ENCODE assay signal across 1 cellular context in the genomic region with DNA sequence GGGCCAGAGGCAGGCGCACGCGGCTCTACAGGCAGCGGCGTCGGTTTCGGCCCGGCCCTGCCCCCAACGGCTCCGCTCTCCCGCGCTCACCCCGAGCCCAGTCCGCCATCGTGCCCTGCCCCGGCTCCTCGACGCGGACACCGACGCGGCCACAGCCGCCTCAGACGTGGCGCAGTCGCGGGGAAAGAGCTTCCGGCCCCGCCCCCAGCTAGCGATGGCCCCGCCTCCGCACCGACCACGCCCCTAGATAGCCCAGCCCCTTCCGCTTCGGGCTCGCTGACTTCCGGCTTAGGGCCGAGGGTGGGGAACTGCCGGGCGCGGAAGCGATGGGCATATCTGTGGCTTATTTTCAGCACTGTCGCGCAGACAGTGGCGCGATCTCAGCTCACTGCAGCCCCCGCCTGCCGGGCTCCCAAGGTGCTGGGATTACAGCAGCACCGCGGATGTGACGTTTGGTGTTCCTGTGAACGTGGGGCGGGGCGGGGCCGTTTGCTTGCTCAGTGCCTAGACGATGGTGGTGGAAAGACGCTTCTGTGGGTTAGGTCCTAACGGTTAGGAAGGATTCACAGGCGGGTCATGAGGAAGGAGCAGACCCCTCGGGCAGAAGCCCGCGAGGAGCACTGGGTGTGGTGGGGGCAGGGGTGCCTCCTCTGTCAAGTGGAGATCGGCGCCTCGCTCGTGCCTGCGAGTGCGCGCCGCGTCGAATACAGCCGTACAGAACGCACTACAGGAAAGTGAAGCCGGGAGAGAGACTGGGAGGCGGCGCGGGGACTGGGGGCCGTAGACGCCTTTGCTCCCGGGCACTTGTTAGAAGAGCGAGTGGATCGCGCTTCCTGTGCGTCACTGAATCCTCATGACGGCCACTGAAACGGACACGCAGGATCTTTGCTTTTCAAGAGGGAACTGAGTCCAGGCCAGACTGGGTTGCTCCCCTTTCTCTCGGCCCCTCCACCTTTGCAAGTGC.
TF ChIP-seq lines count a peak whose summit lies in the region.

A gene with protein sequence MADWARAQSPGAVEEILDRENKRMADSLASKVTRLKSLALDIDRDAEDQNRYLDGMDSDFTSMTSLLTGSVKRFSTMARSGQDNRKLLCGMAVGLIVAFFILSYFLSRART (minus strand): TSS at position 187 of the 964 bp plus-strand sequence. CDS start 78 bp downstream, at position 109.
A gene (plus strand): TSS at position 496 of the 964 bp plus-strand sequence. CDS start 1,147 bp downstream, outside the sequence.

TF ChIP-seq in K562, 482 proteins besides CTCF, POLR2A, EP300 and RAD21 (continued from another document and continues in another):
- TF ChIP-seq, protein P1, sequence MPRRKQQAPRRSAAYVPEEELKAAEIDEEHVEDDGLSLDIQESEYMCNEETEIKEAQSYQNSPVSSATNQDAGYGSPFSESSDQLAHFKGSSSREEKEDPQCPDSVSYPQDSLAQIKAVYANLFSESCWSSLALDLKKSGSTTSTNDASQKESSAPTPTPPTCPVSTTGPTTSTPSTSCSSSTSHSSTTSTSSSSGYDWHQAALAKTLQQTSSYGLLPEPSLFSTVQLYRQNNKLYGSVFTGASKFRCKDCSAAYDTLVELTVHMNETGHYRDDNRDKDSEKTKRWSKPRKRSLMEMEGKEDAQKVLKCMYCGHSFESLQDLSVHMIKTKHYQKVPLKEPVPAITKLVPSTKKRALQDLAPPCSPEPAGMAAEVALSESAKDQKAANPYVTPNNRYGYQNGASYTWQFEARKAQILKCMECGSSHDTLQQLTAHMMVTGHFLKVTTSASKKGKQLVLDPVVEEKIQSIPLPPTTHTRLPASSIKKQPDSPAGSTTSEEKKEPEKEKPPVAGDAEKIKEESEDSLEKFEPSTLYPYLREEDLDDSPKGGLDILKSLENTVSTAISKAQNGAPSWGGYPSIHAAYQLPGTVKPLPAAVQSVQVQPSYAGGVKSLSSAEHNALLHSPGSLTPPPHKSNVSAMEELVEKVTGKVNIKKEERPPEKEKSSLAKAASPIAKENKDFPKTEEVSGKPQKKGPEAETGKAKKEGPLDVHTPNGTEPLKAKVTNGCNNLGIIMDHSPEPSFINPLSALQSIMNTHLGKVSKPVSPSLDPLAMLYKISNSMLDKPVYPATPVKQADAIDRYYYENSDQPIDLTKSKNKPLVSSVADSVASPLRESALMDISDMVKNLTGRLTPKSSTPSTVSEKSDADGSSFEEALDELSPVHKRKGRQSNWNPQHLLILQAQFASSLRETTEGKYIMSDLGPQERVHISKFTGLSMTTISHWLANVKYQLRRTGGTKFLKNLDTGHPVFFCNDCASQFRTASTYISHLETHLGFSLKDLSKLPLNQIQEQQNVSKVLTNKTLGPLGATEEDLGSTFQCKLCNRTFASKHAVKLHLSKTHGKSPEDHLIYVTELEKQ (CRISPR knock-in tag; IDR thresholded peaks at IDR 0.05), result no peak
- TF ChIP-seq, protein P2, sequence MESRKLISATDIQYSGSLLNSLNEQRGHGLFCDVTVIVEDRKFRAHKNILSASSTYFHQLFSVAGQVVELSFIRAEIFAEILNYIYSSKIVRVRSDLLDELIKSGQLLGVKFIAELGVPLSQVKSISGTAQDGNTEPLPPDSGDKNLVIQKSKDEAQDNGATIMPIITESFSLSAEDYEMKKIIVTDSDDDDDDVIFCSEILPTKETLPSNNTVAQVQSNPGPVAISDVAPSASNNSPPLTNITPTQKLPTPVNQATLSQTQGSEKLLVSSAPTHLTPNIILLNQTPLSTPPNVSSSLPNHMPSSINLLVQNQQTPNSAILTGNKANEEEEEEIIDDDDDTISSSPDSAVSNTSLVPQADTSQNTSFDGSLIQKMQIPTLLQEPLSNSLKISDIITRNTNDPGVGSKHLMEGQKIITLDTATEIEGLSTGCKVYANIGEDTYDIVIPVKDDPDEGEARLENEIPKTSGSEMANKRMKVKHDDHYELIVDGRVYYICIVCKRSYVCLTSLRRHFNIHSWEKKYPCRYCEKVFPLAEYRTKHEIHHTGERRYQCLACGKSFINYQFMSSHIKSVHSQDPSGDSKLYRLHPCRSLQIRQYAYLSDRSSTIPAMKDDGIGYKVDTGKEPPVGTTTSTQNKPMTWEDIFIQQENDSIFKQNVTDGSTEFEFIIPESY (CRISPR knock-in tag; IDR thresholded peaks at IDR 0.05), result 0 out of 2 replicates have a peak, but pooled peaks have one; percentile 11
- TF ChIP-seq ZFP30 (CRISPR knock-in tag; IDR thresholded peaks at IDR 0.05; ENCODE audit: borderline replicate concordance) (no peak), ZNF57 (CRISPR knock-in tag; IDR thresholded peaks at IDR 0.05) (no peak), ZNF778 (CRISPR knock-in tag; IDR thresholded peaks at IDR 0.05) (no peak), NFIX (CRISPR knock-in tag; IDR thresholded peaks at IDR 0.05; ENCODE audit: low read depth) (no peak), ZNF133 (CRISPR knock-in tag; IDR thresholded peaks at IDR 0.05) (no peak), ZFPM2 (CRISPR knock-in tag; IDR thresholded peaks at IDR 0.05) (0 out of 2 replicates have a peak, but pooled peaks have one; percentile 18), ZSCAN32 (CRISPR knock-in tag; IDR thresholded peaks at IDR 0.05) (no peak), MXI1 (IDR thresholded peaks at IDR 0.05; ENCODE audit: low read depth, low read length) (no peak; the same call in 1 of the 2 replicates), PHTF2 (CRISPR knock-in tag; IDR thresholded peaks at IDR 0.05) (0 out of 2 replicates have a peak, but pooled peaks have one; percentile 55), STAT5A (IDR thresholded peaks at IDR 0.05; ENCODE audit: borderline replicate concordance, low read length) (no peak), HMG20A (CRISPR knock-in tag; conservative IDR thresholded peaks at IDR 0.05) (no peak), RUNX1 (IDR thresholded peaks at IDR 0.05; ENCODE audit: low read depth) (no peak), MCM3 (IDR thresholded peaks at IDR 0.05) (no peak), MAFF (IDR thresholded peaks at IDR 0.05; ENCODE audit: low read length) (no peak), U2AF1 (optimal IDR thresholded peaks at IDR 0.05; ENCODE audit: low read depth, low read length) (peak; percentile 86), ZNF785 (CRISPR knock-in tag; IDR thresholded peaks at IDR 0.05) (no peak), ATF1 (CRISPR knock-in tag; IDR thresholded peaks at IDR 0.05) (no peak; the same call in 1 of the 2 replicates), ATF1 (tag; IDR thresholded peaks at IDR 0.05) (peak; percentile 92), CBFA2T3 (IDR thresholded peaks at IDR 0.05) (no peak), GTF2A2 (tag; IDR thresholded peaks at IDR 0.05) (no peak), GATAD2A (IDR thresholded peaks at IDR 0.05) (no peak), ZNF121 (CRISPR knock-in tag; conservative IDR thresholded peaks at IDR 0.05) (no peak), EP400 (IDR thresholded peaks at IDR 0.05) (peak; percentile 89), MEIS2 (IDR thresholded peaks at IDR 0.05; ENCODE audit: partially characterized antibody) (peak; percentile 39), SRSF1 (IDR thresholded peaks at IDR 0.05; ENCODE audit: low read depth, low read length) (no peak), PRMT5 (CRISPR knock-in tag; IDR thresholded peaks at IDR 0.05) (no peak), TCF3 (CRISPR knock-in tag; IDR thresholded peaks at IDR 0.05) (no peak), PURB (CRISPR knock-in tag; IDR thresholded peaks at IDR 0.05; ENCODE audit: low read depth) (no peak), BHLHE40 (IDR thresholded peaks at IDR 0.05; ENCODE audit: low read length) (no peak), MAZ (CRISPR knock-in tag; conservative IDR thresholded peaks at IDR 0.05 in 1 of 2, IDR thresholded peaks at IDR 0.05 in 1 of 2) (peak; percentile 96 to 100), MCM2 (IDR thresholded peaks at IDR 0.05; ENCODE audit: low read depth) (no peak), ZC3H8 (IDR thresholded peaks at IDR 0.05) (no peak), POLR2G (IDR thresholded peaks at IDR 0.05; ENCODE audit: low read depth, low read length) (peak; percentile 98), FOSL1 (tag; conservative IDR thresholded peaks at IDR 0.05) (no peak), RAD51 (IDR thresholded peaks at IDR 0.05; ENCODE audit: borderline replicate concordance, low read depth) (no peak), ZBTB8A (IDR thresholded peaks at IDR 0.05; ENCODE audit: partially characterized antibody) (no peak), ZNF444 (CRISPR knock-in tag; IDR thresholded peaks at IDR 0.05) (no peak)
- TF ChIP-seq, protein P3, sequence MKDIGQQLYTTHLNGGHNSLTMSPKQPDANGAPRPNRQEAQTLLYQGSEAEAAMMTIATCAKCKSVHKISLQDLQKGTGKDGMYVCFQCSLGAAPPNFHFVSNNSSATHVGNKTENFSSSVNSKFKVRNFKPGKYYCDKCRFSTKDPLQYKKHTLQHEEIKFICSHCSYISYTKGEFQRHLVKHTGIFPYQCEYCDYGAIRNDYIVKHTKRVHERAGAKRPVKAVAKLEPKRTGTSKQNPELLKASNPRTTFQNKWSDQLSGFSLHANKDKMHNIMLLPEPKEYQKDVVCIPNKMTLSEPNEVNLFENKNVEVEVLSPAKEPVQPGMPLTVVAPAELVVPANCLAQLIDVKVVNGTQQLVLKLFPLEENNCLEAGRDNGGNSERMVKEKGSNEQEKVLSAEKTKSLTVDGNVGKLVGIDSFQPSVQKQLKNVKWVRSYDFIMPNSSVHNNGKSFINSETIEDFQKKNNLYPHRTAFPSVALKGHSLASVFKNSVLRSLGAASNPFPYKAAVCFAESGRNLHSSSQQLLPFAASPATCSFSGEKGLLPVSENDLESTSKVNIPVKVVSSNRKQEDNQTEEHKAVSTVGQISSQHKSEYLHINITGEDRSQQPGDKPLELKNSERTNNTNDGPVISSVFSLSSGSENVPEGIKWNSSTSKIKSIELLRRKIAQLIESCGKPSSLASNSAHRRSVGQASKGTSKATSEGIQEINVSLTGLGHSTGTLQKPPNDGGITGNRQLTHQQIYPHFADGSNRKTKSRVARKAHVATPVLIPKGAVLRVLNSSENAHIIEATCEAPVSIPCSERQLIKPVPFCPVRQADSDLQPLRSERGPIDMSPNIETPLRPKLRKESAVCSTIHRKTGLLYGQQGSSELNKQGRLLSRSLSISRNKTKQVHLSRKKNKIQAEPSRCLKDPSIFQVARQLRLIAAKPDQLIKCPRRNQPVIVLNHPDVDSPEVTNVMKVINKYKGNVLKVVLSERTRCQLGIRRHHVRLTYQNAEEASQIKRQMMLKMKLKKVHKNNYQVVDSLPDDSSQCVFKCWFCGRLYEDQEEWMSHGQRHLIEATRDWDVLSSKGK (CRISPR knock-in tag; IDR thresholded peaks at IDR 0.05), result no peak
- TF ChIP-seq, protein P4, sequence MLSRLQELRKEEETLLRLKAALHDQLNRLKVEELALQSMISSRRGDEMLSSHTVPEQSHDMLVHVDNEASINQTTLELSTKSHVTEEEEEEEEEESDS (CRISPR knock-in tag; IDR thresholded peaks at IDR 0.05), result no peak
- TF ChIP-seq, protein P5, sequence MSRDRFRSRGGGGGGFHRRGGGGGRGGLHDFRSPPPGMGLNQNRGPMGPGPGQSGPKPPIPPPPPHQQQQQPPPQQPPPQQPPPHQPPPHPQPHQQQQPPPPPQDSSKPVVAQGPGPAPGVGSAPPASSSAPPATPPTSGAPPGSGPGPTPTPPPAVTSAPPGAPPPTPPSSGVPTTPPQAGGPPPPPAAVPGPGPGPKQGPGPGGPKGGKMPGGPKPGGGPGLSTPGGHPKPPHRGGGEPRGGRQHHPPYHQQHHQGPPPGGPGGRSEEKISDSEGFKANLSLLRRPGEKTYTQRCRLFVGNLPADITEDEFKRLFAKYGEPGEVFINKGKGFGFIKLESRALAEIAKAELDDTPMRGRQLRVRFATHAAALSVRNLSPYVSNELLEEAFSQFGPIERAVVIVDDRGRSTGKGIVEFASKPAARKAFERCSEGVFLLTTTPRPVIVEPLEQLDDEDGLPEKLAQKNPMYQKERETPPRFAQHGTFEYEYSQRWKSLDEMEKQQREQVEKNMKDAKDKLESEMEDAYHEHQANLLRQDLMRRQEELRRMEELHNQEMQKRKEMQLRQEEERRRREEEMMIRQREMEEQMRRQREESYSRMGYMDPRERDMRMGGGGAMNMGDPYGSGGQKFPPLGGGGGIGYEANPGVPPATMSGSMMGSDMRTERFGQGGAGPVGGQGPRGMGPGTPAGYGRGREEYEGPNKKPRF (IDR thresholded peaks at IDR 0.05; ENCODE audit: low read depth, low read length), result no peak
- TF ChIP-seq, protein P6, sequence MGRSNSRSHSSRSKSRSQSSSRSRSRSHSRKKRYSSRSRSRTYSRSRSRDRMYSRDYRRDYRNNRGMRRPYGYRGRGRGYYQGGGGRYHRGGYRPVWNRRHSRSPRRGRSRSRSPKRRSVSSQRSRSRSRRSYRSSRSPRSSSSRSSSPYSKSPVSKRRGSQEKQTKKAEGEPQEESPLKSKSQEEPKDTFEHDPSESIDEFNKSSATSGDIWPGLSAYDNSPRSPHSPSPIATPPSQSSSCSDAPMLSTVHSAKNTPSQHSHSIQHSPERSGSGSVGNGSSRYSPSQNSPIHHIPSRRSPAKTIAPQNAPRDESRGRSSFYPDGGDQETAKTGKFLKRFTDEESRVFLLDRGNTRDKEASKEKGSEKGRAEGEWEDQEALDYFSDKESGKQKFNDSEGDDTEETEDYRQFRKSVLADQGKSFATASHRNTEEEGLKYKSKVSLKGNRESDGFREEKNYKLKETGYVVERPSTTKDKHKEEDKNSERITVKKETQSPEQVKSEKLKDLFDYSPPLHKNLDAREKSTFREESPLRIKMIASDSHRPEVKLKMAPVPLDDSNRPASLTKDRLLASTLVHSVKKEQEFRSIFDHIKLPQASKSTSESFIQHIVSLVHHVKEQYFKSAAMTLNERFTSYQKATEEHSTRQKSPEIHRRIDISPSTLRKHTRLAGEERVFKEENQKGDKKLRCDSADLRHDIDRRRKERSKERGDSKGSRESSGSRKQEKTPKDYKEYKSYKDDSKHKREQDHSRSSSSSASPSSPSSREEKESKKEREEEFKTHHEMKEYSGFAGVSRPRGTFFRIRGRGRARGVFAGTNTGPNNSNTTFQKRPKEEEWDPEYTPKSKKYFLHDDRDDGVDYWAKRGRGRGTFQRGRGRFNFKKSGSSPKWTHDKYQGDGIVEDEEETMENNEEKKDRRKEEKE (IDR thresholded peaks at IDR 0.05; ENCODE audit: borderline replicate concordance in 1 of 2, control insufficient read depth in 1 of 2, low read depth in 2 of 2, low read length in 1 of 2), result peak in 1 of 2 experiments; percentile 89; a peak in 2 of 4 replicates
- TF ChIP-seq, protein P7, sequence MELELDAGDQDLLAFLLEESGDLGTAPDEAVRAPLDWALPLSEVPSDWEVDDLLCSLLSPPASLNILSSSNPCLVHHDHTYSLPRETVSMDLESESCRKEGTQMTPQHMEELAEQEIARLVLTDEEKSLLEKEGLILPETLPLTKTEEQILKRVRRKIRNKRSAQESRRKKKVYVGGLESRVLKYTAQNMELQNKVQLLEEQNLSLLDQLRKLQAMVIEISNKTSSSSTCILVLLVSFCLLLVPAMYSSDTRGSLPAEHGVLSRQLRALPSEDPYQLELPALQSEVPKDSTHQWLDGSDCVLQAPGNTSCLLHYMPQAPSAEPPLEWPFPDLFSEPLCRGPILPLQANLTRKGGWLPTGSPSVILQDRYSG (tag; conservative IDR thresholded peaks at IDR 0.05; ENCODE audit: low read depth), result 0 out of 2 replicates have a peak, but pooled peaks have one; percentile 32
